In genomic region chr5:57243286-57244137, GRCh38 we compare ENCODE assay signal across 10 cellular contexts.
A peak's percentile ranks its signal among the peaks of the same experiment; 100 is the strongest.
DNase-seq lines count a peak whose midpoint lies in the region; ATAC-seq lines count a peak whose summit lies in the region.
"Had no signal": no experiment of that assay in that cellular context is flagged by ENCODE, and none has a peak within 500 bp of the region (broad histone marks: within the 10 kb centered on the region; RNA-seq: fewer than 3 reads in every experiment).

No MANE protein-coding gene starts in this region.

- no peak overlapping the region for H3K4me3 Mint-ChIP-seq in activated T-cell treated with anti-CD3 and anti-CD28 coated beads, Interleukin-2, amount 50 U/mL, for 4 hours
- H3K4me3 Mint-ChIP-seq in T-cell: no peak overlapping the region
- no peak overlapping the region for H3K4me3 Mint-ChIP-seq in stimulated activated effector memory CD8-positive, alpha-beta T cell treated with anti-CD3 and anti-CD28 coated beads, Interleukin-12 subunit alpha, Interleukin-12 subunit beta, amount 100 ng/mL, for 72 hours

- H3K9me3 Mint-ChIP-seq in activated T-cell treated with anti-CD3 and anti-CD28 coated beads, Interleukin-2, amount 50 U/mL, for 4 hours: no peaks in the 10 kb centered on the region
- H3K9me3 Mint-ChIP-seq in T-cell: no peaks in the 10 kb centered on the region
- no peaks in the 10 kb centered on the region for H3K9me3 Mint-ChIP-seq in stimulated activated effector memory CD8-positive, alpha-beta T cell treated with anti-CD3 and anti-CD28 coated beads, Interleukin-12 subunit alpha, Interleukin-12 subunit beta, amount 100 ng/mL, for 72 hours

- peak overlapping the region; percentile 25 to 79 for H3K27ac Mint-ChIP-seq in T-cell
- H3K27ac Mint-ChIP-seq in stimulated activated effector memory CD8-positive, alpha-beta T cell treated with anti-CD3 and anti-CD28 coated beads, Interleukin-12 subunit alpha, Interleukin-12 subunit beta, amount 100 ng/mL, for 72 hours: peak overlapping the region; percentile 46

- DNase-seq in activated T-cell treated with anti-CD3 and anti-CD28 coated beads, Interleukin-2, amount 50 U/mL, for 4 hours: no peak
- DNase-seq in activated T-cell treated with anti-CD3 and anti-CD28 coated beads, Interleukin-2, amount 50 U/mL, for 48 hours: no peak
- DNase-seq in T-cell (no peak), SHP77 (lab: John Stamatoyannopoulos, UW) (no peak), SK-N-DZ (ENCODE audit: low spot score) (no peak), inferior parietal cortex (ENCODE audit: extremely low spot score) (no peak)
- no peak for DNase-seq in stimulated activated effector memory CD8-positive, alpha-beta T cell treated with anti-CD3 and anti-CD28 coated beads, Interleukin-12 subunit alpha, Interleukin-12 subunit beta, amount 100 ng/mL, for 72 hours (ENCODE audit: low spot score in 2 of 2)
- DNase-seq: esophagus squamous epithelium, stomach had no signal

- ATAC-seq in activated T-cell treated with anti-CD3 and anti-CD28 coated beads, Interleukin-2, amount 50 U/mL, for 4 hours: peak; percentile 18 to 59
- ATAC-seq in HG02759 (IDR thresholded peaks at IDR 0.05; ENCODE audit: unreplicated experiment) (peak; percentile 82), T-cell (replicated peaks in 1 of 4) (peak in 1 of 4 experiments; percentile 30)
- peak; percentile 56 for ATAC-seq in stimulated activated effector memory CD8-positive, alpha-beta T cell treated with anti-CD3 and anti-CD28 coated beads, Interleukin-12 subunit alpha, Interleukin-12 subunit beta, amount 100 ng/mL, for 72 hours

- CTCF ChIA-PET in T-cell (lab: Charles Lee): no interaction called here

- H3K27me3 Mint-ChIP-seq in activated T-cell treated with anti-CD3 and anti-CD28 coated beads, Interleukin-2, amount 50 U/mL, for 4 hours (ENCODE audit: low read depth): no peaks in the 10 kb centered on the region
- H3K27me3 Mint-ChIP-seq in T-cell: no peaks in the 10 kb centered on the region

- H3K36me3 Mint-ChIP-seq in activated T-cell treated with anti-CD3 and anti-CD28 coated beads, Interleukin-2, amount 50 U/mL, for 4 hours (ENCODE audit: insufficient read depth): peaks cover 35% of the 10 kb centered on the region
- peaks cover 50% of the 10 kb centered on the region for H3K36me3 Mint-ChIP-seq in T-cell
- peaks cover 99% of the 10 kb centered on the region for H3K36me3 Mint-ChIP-seq in stimulated activated effector memory CD8-positive, alpha-beta T cell treated with anti-CD3 and anti-CD28 coated beads, Interleukin-12 subunit alpha, Interleukin-12 subunit beta, amount 100 ng/mL, for 72 hours

- POLR2A ChIA-PET in T-cell (lab: Charles Lee): interaction anchor here in 1 of 2 donors (0.5 kb wide), 1 partner anchor 13 kb away, joined by 3 read pairs; no protein-coding TSS in a partner anchor

- H3K4me1 Mint-ChIP-seq in activated T-cell treated with anti-CD3 and anti-CD28 coated beads, Interleukin-2, amount 50 U/mL, for 4 hours (ENCODE audit: low read depth): peaks cover 38% of the 10 kb centered on the region
- peaks cover 44 to 55% (median 52%) of the 10 kb centered on the region in 3 donors for H3K4me1 Mint-ChIP-seq in T-cell
- peaks cover 23% of the 10 kb centered on the region for H3K4me1 Mint-ChIP-seq in stimulated activated effector memory CD8-positive, alpha-beta T cell treated with anti-CD3 and anti-CD28 coated beads, Interleukin-12 subunit alpha, Interleukin-12 subunit beta, amount 100 ng/mL, for 72 hours
